ENCODE assay signal across 1 cellular context in genomic region chr3:73592154-73592877, GRCh38.
TF ChIP-seq lines count a peak whose summit lies in the region.

No MANE protein-coding gene starts in this region.

TF ChIP-seq in SK-N-SH treated with all-trans-retinoic acid at 6 μM for 48 hours, 23 proteins besides CTCF, POLR2A, EP300 and RAD21 (continued from another document):
- TF ChIP-seq CSRNP3 (CRISPR knock-in tag; IDR thresholded peaks at IDR 0.05), result no peak
- no peak for TF ChIP-seq ZFP30 (CRISPR knock-in tag; IDR thresholded peaks at IDR 0.05)
- no peak for TF ChIP-seq PPARA (CRISPR knock-in tag; IDR thresholded peaks at IDR 0.05; ENCODE audit: borderline replicate concordance)
- no peak for TF ChIP-seq ARNTL (CRISPR knock-in tag; IDR thresholded peaks at IDR 0.05; ENCODE audit: borderline replicate concordance, low read depth)
- no peak for TF ChIP-seq TSHZ2 (CRISPR knock-in tag; IDR thresholded peaks at IDR 0.05)
- no peak for TF ChIP-seq CSDC2 (CRISPR knock-in tag; IDR thresholded peaks at IDR 0.05)
